Comparison of ENCODE assay signal across 8 cellular contexts in the genomic region with DNA sequence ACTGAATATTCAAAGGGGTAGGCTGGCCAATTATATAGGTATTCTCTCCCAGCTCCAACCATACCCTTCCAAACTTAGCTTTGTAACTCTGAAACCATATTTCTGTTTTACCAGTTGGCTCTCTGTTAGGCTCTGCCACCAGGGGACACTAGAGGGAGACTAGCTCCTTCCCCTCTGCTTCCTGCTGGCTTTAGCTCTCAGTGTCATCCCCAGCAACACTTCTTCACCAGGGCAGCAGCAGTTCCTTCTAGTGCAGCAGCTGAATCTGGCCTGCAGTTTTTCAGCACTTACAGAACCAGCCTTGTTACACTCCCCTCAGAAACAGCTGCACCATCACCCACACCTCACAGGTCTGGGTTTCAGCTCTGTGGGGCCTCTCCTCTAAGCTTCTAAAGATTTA. TPM values are rescaled to one million over a fixed set of nuclear protein-coding genes. Genes with fewer than 3 reads are reported as not detected.
A peak's percentile ranks its signal among the peaks of the same experiment; 100 is the strongest.
DNase-seq lines count a peak whose midpoint lies in the region; ATAC-seq and TF ChIP-seq lines count a peak whose summit lies in the region.

No MANE protein-coding gene starts in this region.

- no peak overlapping the region for H3K4me3 Mint-ChIP-seq in activated T-cell treated with anti-CD3 and anti-CD28 coated beads, Interleukin-2, amount 50 U/mL, for 24 hours

- peak in 3 of 4 donors; percentile 27 to 67 (median 37) for ATAC-seq in right lobe of liver
- no peak for ATAC-seq in HG03571 (IDR thresholded peaks at IDR 0.05; ENCODE audit: unreplicated experiment)

- no peak for TF ChIP-seq POLR2A in right lobe of liver (IDR thresholded peaks at IDR 0.05)

- H3K4me1 ChIP-seq in right lobe of liver (peaks cover 0 to 13% (median 0%) of the 10 kb centered on the region in 4 donors), ascending aorta (no peaks in the 10 kb centered on the region)

- peaks cover 7% of the 10 kb centered on the region for H3K36me3 Mint-ChIP-seq in activated T-cell treated with anti-CD3 and anti-CD28 coated beads, Interleukin-2, amount 50 U/mL, for 24 hours (ENCODE audit: low read depth)

- no peak overlapping the region for H3K27ac ChIP-seq in right lobe of liver
- H3K27ac ChIP-seq in ascending aorta: no peak overlapping the region

- no peaks in the 10 kb centered on the region for H3K9me3 Mint-ChIP-seq in activated T-cell treated with anti-CD3 and anti-CD28 coated beads, Interleukin-2, amount 50 U/mL, for 24 hours

- H3K4me1 Mint-ChIP-seq in activated T-cell treated with anti-CD3 and anti-CD28 coated beads, Interleukin-2, amount 50 U/mL, for 24 hours (ENCODE audit: low read depth): peaks cover 91% of the 10 kb centered on the region

- DNase-seq in COLO668 (lab: John Stamatoyannopoulos, UW; ENCODE audit: unreplicated experiment) (peak; percentile 49), right lobe of liver (no peak), ascending aorta (ENCODE audit: low spot score in 2 of 2) (no peak), ureter (ENCODE audit: low spot score) (no peak), OCI-M2 (lab: John Stamatoyannopoulos, UW; ENCODE audit: unreplicated experiment) (no peak)
- no peak for DNase-seq in activated T-cell treated with anti-CD3 and anti-CD28 coated beads, Interleukin-2, amount 50 U/mL, for 24 hours

- peak overlapping the region; percentile 26 for H3K27ac Mint-ChIP-seq in activated T-cell treated with anti-CD3 and anti-CD28 coated beads, Interleukin-2, amount 50 U/mL, for 24 hours

- TF ChIP-seq RAD21 in Ishikawa (IDR thresholded peaks at IDR 0.05; ENCODE audit: low read depth): peak; percentile 34; the same call in 1 of the 2 replicates

- no peak for TF ChIP-seq EP300 in Ishikawa (IDR thresholded peaks at IDR 0.05; ENCODE audit: borderline replicate concordance)

- H3K27me3 ChIP-seq in right lobe of liver (no peaks in the 10 kb centered on the region), ascending aorta (no peaks in the 10 kb centered on the region)

- no peaks in the 10 kb centered on the region for H3K36me3 ChIP-seq in right lobe of liver
- H3K36me3 ChIP-seq in ascending aorta: no peaks in the 10 kb centered on the region

- TF ChIP-seq CTCF in right lobe of liver (IDR thresholded peaks at IDR 0.05) (peak in 2 of 4 donors; percentile 31), ascending aorta (IDR thresholded peaks at IDR 0.05) (no peak)

- H3K4me3 ChIP-seq in right lobe of liver: no peak overlapping the region
- H3K4me3 ChIP-seq in ascending aorta: no peak overlapping the region

- H3K9me3 ChIP-seq in right lobe of liver: no peaks in the 10 kb centered on the region
- H3K9me3 ChIP-seq in ascending aorta: no peaks in the 10 kb centered on the region

- no peaks in the 10 kb centered on the region for H3K27me3 Mint-ChIP-seq in activated T-cell treated with anti-CD3 and anti-CD28 coated beads, Interleukin-2, amount 50 U/mL, for 24 hours

- intact Hi-C loops in right lobe of liver (cut with DNase I): no loop called here
- intact Hi-C loops in ascending aorta (cut with DNase I): no loop called here

TF ChIP-seq in Ishikawa, 13 proteins besides CTCF, POLR2A, EP300 and RAD21:
- TF ChIP-seq CREB1 (IDR thresholded peaks at IDR 0.05; ENCODE audit: low read depth) (no peak), TCF12 (IDR thresholded peaks at IDR 0.05; ENCODE audit: low read depth) (no peak), ZBTB7A (IDR thresholded peaks at IDR 0.05; ENCODE audit: low read depth) (no peak), TAF1 (IDR thresholded peaks at IDR 0.05; ENCODE audit: low read depth) (no peak), USF1 (IDR thresholded peaks at IDR 0.05) (no peak), NFIC (IDR thresholded peaks at IDR 0.05) (no peak)
- TF ChIP-seq, protein P1, sequence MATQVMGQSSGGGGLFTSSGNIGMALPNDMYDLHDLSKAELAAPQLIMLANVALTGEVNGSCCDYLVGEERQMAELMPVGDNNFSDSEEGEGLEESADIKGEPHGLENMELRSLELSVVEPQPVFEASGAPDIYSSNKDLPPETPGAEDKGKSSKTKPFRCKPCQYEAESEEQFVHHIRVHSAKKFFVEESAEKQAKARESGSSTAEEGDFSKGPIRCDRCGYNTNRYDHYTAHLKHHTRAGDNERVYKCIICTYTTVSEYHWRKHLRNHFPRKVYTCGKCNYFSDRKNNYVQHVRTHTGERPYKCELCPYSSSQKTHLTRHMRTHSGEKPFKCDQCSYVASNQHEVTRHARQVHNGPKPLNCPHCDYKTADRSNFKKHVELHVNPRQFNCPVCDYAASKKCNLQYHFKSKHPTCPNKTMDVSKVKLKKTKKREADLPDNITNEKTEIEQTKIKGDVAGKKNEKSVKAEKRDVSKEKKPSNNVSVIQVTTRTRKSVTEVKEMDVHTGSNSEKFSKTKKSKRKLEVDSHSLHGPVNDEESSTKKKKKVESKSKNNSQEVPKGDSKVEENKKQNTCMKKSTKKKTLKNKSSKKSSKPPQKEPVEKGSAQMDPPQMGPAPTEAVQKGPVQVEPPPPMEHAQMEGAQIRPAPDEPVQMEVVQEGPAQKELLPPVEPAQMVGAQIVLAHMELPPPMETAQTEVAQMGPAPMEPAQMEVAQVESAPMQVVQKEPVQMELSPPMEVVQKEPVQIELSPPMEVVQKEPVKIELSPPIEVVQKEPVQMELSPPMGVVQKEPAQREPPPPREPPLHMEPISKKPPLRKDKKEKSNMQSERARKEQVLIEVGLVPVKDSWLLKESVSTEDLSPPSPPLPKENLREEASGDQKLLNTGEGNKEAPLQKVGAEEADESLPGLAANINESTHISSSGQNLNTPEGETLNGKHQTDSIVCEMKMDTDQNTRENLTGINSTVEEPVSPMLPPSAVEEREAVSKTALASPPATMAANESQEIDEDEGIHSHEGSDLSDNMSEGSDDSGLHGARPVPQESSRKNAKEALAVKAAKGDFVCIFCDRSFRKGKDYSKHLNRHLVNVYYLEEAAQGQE (IDR thresholded peaks at IDR 0.05; ENCODE audit: low read depth): no peak

RNA-seq across cellular contexts. Expression of gene DOCK9, which starts 51.0 kb away (rescaled TPM):
- total RNA-seq in right lobe of liver (10 to 100 TPM; 16.5 to 24.3 (median 18.1) TPM), ascending aorta (88.2 TPM), ureter (108 TPM)
